In the genomic region with DNA sequence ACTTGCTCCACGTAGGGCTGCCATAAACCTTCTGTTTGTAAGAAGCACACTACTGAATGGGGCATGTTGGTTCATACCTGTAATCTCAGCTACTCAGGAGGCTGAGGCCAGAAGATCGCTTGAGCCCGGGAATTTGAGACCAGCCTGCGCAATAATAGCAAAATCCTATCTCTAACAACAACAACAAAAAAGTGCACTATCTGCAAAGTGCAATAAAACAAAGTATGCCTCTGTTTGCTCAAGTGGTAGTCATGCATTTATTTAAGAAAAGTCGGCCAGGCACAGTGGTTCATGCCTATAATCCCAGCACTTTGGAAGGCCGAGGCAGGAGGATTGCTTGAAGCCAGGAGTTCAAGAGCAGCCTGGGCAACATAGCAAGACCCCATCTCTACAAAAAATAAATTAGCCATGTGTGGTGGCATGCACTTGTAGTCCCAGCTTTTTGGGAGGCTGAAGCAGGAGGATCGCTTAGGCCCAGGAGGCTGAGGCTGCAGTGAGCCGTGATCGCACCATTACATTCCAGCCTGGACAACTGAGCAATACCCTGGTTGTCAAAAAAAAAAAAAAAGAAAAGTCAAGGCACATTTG, we compare ENCODE assay signal across 16 cellular contexts. TPM values are rescaled to one million over a fixed set of nuclear protein-coding genes. Genes with fewer than 3 reads are reported as not detected.
A peak's percentile ranks its signal among the peaks of the same experiment; 100 is the strongest.
DNase-seq lines count a peak whose midpoint lies in the region; ATAC-seq, FAIRE-seq and TF ChIP-seq lines count a peak whose summit lies in the region.
"Had no signal": no experiment of that assay in that cellular context is flagged by ENCODE, and none has a peak within 500 bp of the region (broad histone marks: within the 10 kb centered on the region; RNA-seq: fewer than 3 reads in every experiment).

No MANE protein-coding gene starts in this region.

- no peak overlapping the region for H3K9ac ChIP-seq in K562 (ENCODE audit: insufficient read depth in 1 of 2, low read depth in 2 of 2, low read length in 2 of 2)
- no peak overlapping the region for H3K9ac ChIP-seq in mesenchymal stem cell (ENCODE audit: low read length)
- H3K9ac ChIP-seq: BLaER1 treated with 17β-estradiol and CSF1 and Interleukin-3, amounts not matched to agents 10 nM and 100 nM had no signal

- H4K91ac ChIP-seq in mesenchymal stem cell (ENCODE audit: low read length) = no peak overlapping the region

- H2AK5ac ChIP-seq in mesenchymal stem cell (ENCODE audit: low read length, severe bottlenecking) = peak overlapping the region; percentile 18

- BruUV-seq in K562 (replicated peaks; lab: Mats Ljungman, UMichigan) = no TSS peak

- H2BK15ac ChIP-seq in mesenchymal stem cell (ENCODE audit: low read depth, poor library complexity, severe bottlenecking) = no peak overlapping the region

- in situ Hi-C loops in K562 (cut with MboI) = no loop called here

- no peaks in the 10 kb centered on the region for H3K9me1 ChIP-seq in K562 (ENCODE audit: control insufficient read depth, insufficient read depth, low read length)

- H3K36me3 ChIP-seq in HEK293 (ENCODE audit: control insufficient read depth in 2 of 2, insufficient read depth in 1 of 2, low read length in 2 of 2) (no peaks in the 10 kb centered on the region; a peak in 1 of 3 replicates), K562 (ENCODE audit: control insufficient read depth, insufficient read depth, low read length) (peaks cover 4% of the 10 kb centered on the region; the same call in 1 of the 3 replicates), mesenchymal stem cell (ENCODE audit: control insufficient read depth in 1 of 2, insufficient read depth in 2 of 2, low read depth in 1 of 2, low read length in 2 of 2) (peaks cover 0 to 2% of the 10 kb centered on the region in 2 experiments)

- ATAC-seq in K562 = no peak
- ATAC-seq: CD8-positive, alpha-beta T cell had no signal

- H3K79me1 ChIP-seq in mesenchymal stem cell (replicated peaks; ENCODE audit: low read length, poor library complexity, severe bottlenecking) = peaks cover 33% of the 10 kb centered on the region

- intact Hi-C loops in K562 (cut with micrococcal nuclease) = no loop called here

- no peak overlapping the region for H3K23ac ChIP-seq in mesenchymal stem cell (ENCODE audit: low read length in 2 of 2)

- no peaks in the 10 kb centered on the region for H3K27me3 ChIP-seq in K562 (ENCODE audit: control insufficient read depth in 2 of 2, insufficient read depth in 2 of 2, low read length in 2 of 2)
- no peaks in the 10 kb centered on the region for H3K27me3 ChIP-seq in mesenchymal stem cell (ENCODE audit: control insufficient read depth in 1 of 2, insufficient read depth in 1 of 2, low read length in 2 of 2)
- H3K27me3 ChIP-seq: BLaER1 treated with 17β-estradiol and CSF1 and Interleukin-3, amounts not matched to agents 10 nM and 100 nM had no signal

- H3K79me2 ChIP-seq in K562 (ENCODE audit: control insufficient read depth, insufficient read depth, low read length) = peaks cover 29% of the 10 kb centered on the region

- TF ChIP-seq EP300 in K562 (IDR thresholded peaks at IDR 0.05; ENCODE audit: low read length) = no peak

- H2BK12ac ChIP-seq in mesenchymal stem cell (ENCODE audit: low read length in 2 of 2) = no peak overlapping the region

- TF ChIP-seq POLR2A in K562 (conservative IDR thresholded peaks at IDR 0.05) = no peak

- FAIRE-seq in K562 (lab: Jason Lieb, UNC) = no peak
- FAIRE-seq: D721Med, G401.6, GM12891, GM19239, H1 had no signal

- 76% methylated on average over 9 of the region's 9 CpGs for WGBS in K562 (ENCODE audit: insufficient coverage, low coverage, missing lambda C conversion rate)
- WGBS in mesenchymal stem cell = 98% methylated on average over 7 of the region's 9 CpGs

- TF ChIP-seq CTCF in HEK293 (tag by site-specific recombination; IDR thresholded peaks at IDR 0.05) (no peak), K562 (IDR thresholded peaks at IDR 0.05 in 2 of 3, conservative IDR thresholded peaks at IDR 0.05 in 1 of 3; ENCODE audit: insufficient read depth in 2 of 3, low read depth in 1 of 3, low read length in 3 of 3) (no peak)

- CTCF ChIA-PET in HEK293 (lab: Yijun Ruan, JAX) (interaction anchor here (0.6 kb wide), 1 partner anchor 19 kb away, joined by 5 read pairs; no protein-coding TSS in a partner anchor), K562 (lab: Yijun Ruan, JAX; ENCODE audit: low intra/inter-chr PET ratio) (no interaction called here)

- H3K18ac ChIP-seq in mesenchymal stem cell (ENCODE audit: low read depth in 1 of 2, low read length in 2 of 2) = no peak overlapping the region

- H2AFZ ChIP-seq in K562 (ENCODE audit: low read depth, low read length) = no peak overlapping the region
- H2AFZ ChIP-seq in mesenchymal stem cell (ENCODE audit: low read depth, low read length) = no peak overlapping the region

- H3K4me2 ChIP-seq in K562 (ENCODE audit: insufficient read depth, low read length) = no peak overlapping the region
- no peak overlapping the region for H3K4me2 ChIP-seq in mesenchymal stem cell (ENCODE audit: low read length, poor library complexity, severe bottlenecking)
- H3K4me2 ChIP-seq: BLaER1 treated with 17β-estradiol and CSF1 and Interleukin-3, amounts not matched to agents 10 nM and 100 nM had no signal

- H3K27ac ChIP-seq in HEK293 (ENCODE audit: extremely low read depth, low read depth, low read length) (no peak overlapping the region), K562 (ENCODE audit: extremely low read depth, low read depth, low read length) (no peak overlapping the region), mesenchymal stem cell (ENCODE audit: low read length, poor library complexity, severe bottlenecking) (peak overlapping the region; percentile 57)
- H3K27ac ChIP-seq: BLaER1 treated with 17β-estradiol and CSF1 and Interleukin-3, amounts not matched to agents 10 nM and 100 nM had no signal

- H3K4me3 ChIP-seq in HEK293 (ENCODE audit: low read depth, low read length) = no peak overlapping the region
- H3K4me3 ChIP-seq in K562 = no peak overlapping the region
- H3K4me3 ChIP-seq in mesenchymal stem cell (ENCODE audit: insufficient read depth in 1 of 2, low read depth in 1 of 2, low read length in 2 of 2) = no peak overlapping the region
- H3K4me3 ChIP-seq: BLaER1 treated with 17β-estradiol and CSF1 and Interleukin-3, amounts not matched to agents 10 nM and 100 nM had no signal

- no peak overlapping the region for H4K8ac ChIP-seq in mesenchymal stem cell (ENCODE audit: low read length)

- H4K20me1 ChIP-seq in K562 (replicated peaks; ENCODE audit: control insufficient read depth, insufficient read depth, low read length) = no peaks in the 10 kb centered on the region
- H4K20me1 ChIP-seq: BLaER1 treated with 17β-estradiol and CSF1 and Interleukin-3, amounts not matched to agents 10 nM and 100 nM had no signal

- H3K4me1 ChIP-seq in HEK293 (ENCODE audit: control insufficient read depth, insufficient read depth, low read length) (peaks cover 6% of the 10 kb centered on the region), K562 (replicated peaks in 1 of 2; ENCODE audit: control insufficient read depth in 2 of 2, insufficient read depth in 2 of 2, low read length in 2 of 2) (peaks cover 4 to 9% of the 10 kb centered on the region in 2 experiments), mesenchymal stem cell (ENCODE audit: control insufficient read depth, insufficient read depth, low read depth, low read length) (peaks cover 11% of the 10 kb centered on the region)

- H3K4ac ChIP-seq in mesenchymal stem cell (ENCODE audit: low read depth in 1 of 2, low read length in 2 of 2) = no peak overlapping the region

- POLR2A ChIA-PET in HEK293 (lab: Yijun Ruan, JAX) (no interaction called here), K562 (lab: Yijun Ruan, JAX) (no interaction called here)

- no peak overlapping the region for H3K14ac ChIP-seq in mesenchymal stem cell (ENCODE audit: low read length in 2 of 2)

- H2BK5ac ChIP-seq in mesenchymal stem cell (ENCODE audit: low read depth, low read length, poor library complexity, severe bottlenecking) = no peak overlapping the region

- no peak for TF ChIP-seq RAD21 in K562 (CRISPR knock-in tag; conservative IDR thresholded peaks at IDR 0.05 in 1 of 2, IDR thresholded peaks at IDR 0.05 in 1 of 2)

- no peak for DNase-seq in K562 (ENCODE audit: extremely low read depth in 1 of 4, low spot score in 3 of 4)
- DNase-seq in mesenchymal stem cell = no peak
- DNase-seq in COR-L47 (lab: John Stamatoyannopoulos, UW) = no peak
- no peak for DNase-seq in NCI-H1417 treated with DMSO at 0.1 percent for 48 hours (lab: John Stamatoyannopoulos, UW)
- no peak for DNase-seq in SW 1271 (lab: John Stamatoyannopoulos, UW)
- DNase-seq in AG08395 (ENCODE audit: low spot score) = no peak
- DNase-seq: 8988T; CD8-positive, alpha-beta T cell; H9 had no signal

- no peak overlapping the region for H2BK120ac ChIP-seq in mesenchymal stem cell (ENCODE audit: low read depth, low read length)

- H3K9me3 ChIP-seq in HEK293 (ENCODE audit: control insufficient read depth, insufficient read depth, low read depth, low read length) (no peaks in the 10 kb centered on the region), K562 (replicated peaks; ENCODE audit: control insufficient read depth, insufficient read depth, low read depth, low read length) (no peaks in the 10 kb centered on the region), mesenchymal stem cell (ENCODE audit: control insufficient read depth, low read length) (no peaks in the 10 kb centered on the region)

RNA-seq across cellular contexts. Expression of a gene that starts 5.2 kb away (rescaled TPM):
- total RNA-seq in K562 (2011; cell fraction: chromatin; rRNA removed; ENCODE audit: low replicate concordance) = 63.3 and 105 TPM in 2 replicates
- total RNA-seq in K562 (2011; cell fraction: nucleolus; rRNA removed) = 33.5 and 38.3 TPM in 2 replicates
- total RNA-seq in K562 (2011; cell fraction: nucleoplasm; rRNA removed) = 54.5 and 67.1 TPM in 2 replicates
- total RNA-seq in K562 (2014; rRNA removed) = 26.2 and 30.2 TPM in 2 replicates
- total RNA-seq in K562 (2014; rRNA removed; fragmentation: Illumina TruSeq; extraction: Trizol) = 44.4 and 46.2 TPM in 2 replicates
- 29.5 and 32.4 TPM in 2 replicates for total RNA-seq in K562 (2015; rRNA removed; fragmentation: Illumina TruSeq; extraction: Trizol)
- total RNA-seq in K562 (2021) = 29.1 and 32.2 TPM in 2 replicates
- polyA plus RNA-seq in K562 (2011; rRNA removed) = 32.1 and 46.8 TPM in 2 replicates
- 11.9 and 39.5 TPM in 2 replicates for polyA plus RNA-seq in K562 (2011; cell fraction: cytosol; rRNA removed)
- polyA plus RNA-seq in K562 (2011; cell fraction: nucleus; rRNA removed) = 38.0 and 40.7 TPM in 2 replicates
- 22.4 and 28.9 TPM in 2 replicates for polyA plus RNA-seq in K562 (2012)
- 36.9 and 41.1 TPM in 2 replicates for polyA plus RNA-seq in K562 (2014; fragmentation: Illumina TruSeq; extraction: Trizol)
- polyA plus RNA-seq in K562 (2014; fragmentation: Nextera tagmentation; extraction: Ambion mirVana) = 10 to 100 TPM; 36.6 to 40.7 TPM
- polyA plus RNA-seq in K562 (2014; rRNA removed) = 28.3 and 38.4 TPM in 2 replicates
- polyA minus RNA-seq in K562 (2011; rRNA and poly(A)+ RNA removed) = 48.5 and 54.2 TPM in 2 replicates
- 10.5 and 16.6 TPM in 2 replicates for polyA minus RNA-seq in K562 (2011; cell fraction: cytosol; rRNA and poly(A)+ RNA removed)
- polyA minus RNA-seq in K562 (2011; cell fraction: nucleus; rRNA and poly(A)+ RNA removed) = 20.2 and 38.1 TPM in 2 replicates
- 14.0 TPM for polyA plus RNA-seq in mesenchymal stem cell (2013, experiment 1 of 2)
- 14.3 TPM for polyA plus RNA-seq in mesenchymal stem cell (2013, experiment 2 of 2)

RNA-seq across cellular contexts. Expression of a gene that starts 5.6 kb away (rescaled TPM):
- total RNA-seq in K562 (2011; cell fraction: chromatin; rRNA removed; ENCODE audit: low replicate concordance) = 239 and 473 TPM in 2 replicates
- 160 and 181 TPM in 2 replicates for total RNA-seq in K562 (2011; cell fraction: nucleolus; rRNA removed)
- 271 and 310 TPM in 2 replicates for total RNA-seq in K562 (2011; cell fraction: nucleoplasm; rRNA removed)
- total RNA-seq in K562 (2014; rRNA removed) (1,056 and 1,105 TPM in 2 replicates), K562 (2014; rRNA removed; fragmentation: Illumina TruSeq; extraction: Trizol) (1,310 and 1,339 TPM in 2 replicates), K562 (2015; rRNA removed; fragmentation: Illumina TruSeq; extraction: Trizol) (1,290 and 1,307 TPM in 2 replicates), K562 (2021) (782 and 792 TPM in 2 replicates)
- polyA plus RNA-seq in K562 (2011; rRNA removed) (773 and 1,153 TPM in 2 replicates), K562 (2014; fragmentation: Illumina TruSeq; extraction: Trizol) (1,097 and 1,170 TPM in 2 replicates), K562 (2014; fragmentation: Nextera tagmentation; extraction: Ambion mirVana) (1,000 to 10,000 TPM in 1 of 2 experiments, 100 to 1,000 TPM in 1; 926 to 1,606 TPM), K562 (2014; rRNA removed) (798 and 941 TPM in 2 replicates)
- polyA plus RNA-seq in K562 (2011; cell fraction: cytosol; rRNA removed) = 486 and 691 TPM in 2 replicates
- polyA plus RNA-seq in K562 (2011; cell fraction: nucleus; rRNA removed) = 304 and 417 TPM in 2 replicates
- polyA plus RNA-seq in K562 (2012) = 564 and 1,172 TPM in 2 replicates
- 2,049 and 2,472 TPM in 2 replicates for polyA minus RNA-seq in K562 (2011; rRNA and poly(A)+ RNA removed)
- polyA minus RNA-seq in K562 (2011; cell fraction: cytosol; rRNA and poly(A)+ RNA removed) = 548 and 692 TPM in 2 replicates
- 155 and 246 TPM in 2 replicates for polyA minus RNA-seq in K562 (2011; cell fraction: nucleus; rRNA and poly(A)+ RNA removed)
- 121 TPM for polyA plus RNA-seq in mesenchymal stem cell (2013, experiment 1 of 2)
- polyA plus RNA-seq in mesenchymal stem cell (2013, experiment 2 of 2) = 123 TPM
